Comparison of ENCODE assay signal across 8 cellular contexts in genomic region chr3:168024537-168024941, GRCh38.
DNase-seq lines count a peak whose midpoint lies in the region; ATAC-seq and TF ChIP-seq lines count a peak whose summit lies in the region.

No MANE protein-coding gene starts in this region.

- DNase-seq in UCSD-AML1 (lab: John Stamatoyannopoulos, UW; ENCODE audit: unreplicated experiment) (peak; percentile 33), left cardiac atrium (no peak), GM10248 (ENCODE audit: extremely low spot score) (no peak), hippocampal formation (lab: John Stamatoyannopoulos, UW) (no peak), HT-29 (ENCODE audit: low spot score) (no peak)

- no peaks in the 10 kb centered on the region for H4K20me1 ChIP-seq in Loucy (ENCODE audit: insufficient read depth, low read length, poor library complexity, severe bottlenecking)

- peak overlapping the region; percentile 54 for H3K9ac ChIP-seq in Loucy (ENCODE audit: low read depth, low read length, poor library complexity, severe bottlenecking)

- peak overlapping the region; percentile 35 for H3K4me3 ChIP-seq in Loucy (ENCODE audit: low read length, poor library complexity, severe bottlenecking)

- no peaks in the 10 kb centered on the region for H3K9me2 ChIP-seq in Loucy (replicated peaks; ENCODE audit: low read depth, low read length)

- no peak overlapping the region for H2AFZ ChIP-seq in Loucy (ENCODE audit: low read length)

- H3K36me3 ChIP-seq in Loucy (ENCODE audit: insufficient read depth, low read length): peaks cover 15% of the 10 kb centered on the region; the same call in 1 of the 2 replicates

- POLR2A ChIA-PET in GM10248 (lab: Yijun Ruan, JAX): no interaction called here

- no peaks in the 10 kb centered on the region for H3K79me2 ChIP-seq in Loucy (ENCODE audit: insufficient read depth, low read length)

- no peaks in the 10 kb centered on the region for H3F3A ChIP-seq in Loucy (ENCODE audit: low read depth)

- ATAC-seq in GM19395 (IDR thresholded peaks at IDR 0.05; ENCODE audit: unreplicated experiment) (peak; percentile 55), left cardiac atrium (peak; percentile 38 to 80), GM21360 (IDR thresholded peaks at IDR 0.05; ENCODE audit: unreplicated experiment) (no peak)

- H3K4me2 ChIP-seq in Loucy (ENCODE audit: low read depth, low read length, poor library complexity, severe bottlenecking): peak overlapping the region; percentile 61

- CTCF ChIA-PET in GM10248 (lab: Yijun Ruan, JAX): no interaction called here

- intact Hi-C loops in left cardiac atrium (cut with DNase I): no loop called here

- TF ChIP-seq CTCF in Loucy (conservative IDR thresholded peaks at IDR 0.05; ENCODE audit: low read length) (no peak), GM10248 (IDR thresholded peaks at IDR 0.05; ENCODE audit: control extremely low read depth, extremely low read depth, low read depth, missing control alignments) (no peak)

- no peaks in the 10 kb centered on the region for H3K27me3 ChIP-seq in Loucy (ENCODE audit: insufficient read depth, low read length, poor library complexity, severe bottlenecking)

- H3K4me1 ChIP-seq in Loucy (ENCODE audit: insufficient read depth, low read length, poor library complexity, severe bottlenecking): peaks cover 68% of the 10 kb centered on the region

- H3K9me3 ChIP-seq in Loucy (ENCODE audit: insufficient read depth, low read depth, low read length): no peaks in the 10 kb centered on the region
